8 cellular contexts compared by ENCODE assay signal in genomic region chr2:43219383-43220228, GRCh38. TPM values are rescaled to one million over a fixed set of nuclear protein-coding genes. Genes with fewer than 3 reads are reported as not detected.
DNase-seq lines count a peak whose midpoint lies in the region; ATAC-seq and TF ChIP-seq lines count a peak whose summit lies in the region.

No MANE protein-coding gene starts in this region.

- peak overlapping the region; percentile 96 for H3K27ac ChIP-seq in CD4-positive, CD25-positive, alpha-beta regulatory T cell (ENCODE audit: insufficient read depth, low read length, poor library complexity, severe bottlenecking)
- peak overlapping the region; percentile 94 to 100 (median 100) for H3K27ac ChIP-seq in Peyer's patch
- H3K27ac ChIP-seq in naive thymus-derived CD4-positive, alpha-beta T cell (ENCODE audit: low read depth, low read length): peak overlapping the region; percentile 97

- peaks cover 23% of the 10 kb centered on the region for H3K36me3 ChIP-seq in CD4-positive, CD25-positive, alpha-beta regulatory T cell (ENCODE audit: control insufficient read depth, insufficient read depth, low read length)
- peaks cover 0 to 24% (median under 1%) of the 10 kb centered on the region in 3 donors for H3K36me3 ChIP-seq in Peyer's patch
- peaks cover 18 to 29% (median 26%) of the 10 kb centered on the region in 3 experiments for H3K36me3 ChIP-seq in naive thymus-derived CD4-positive, alpha-beta T cell (ENCODE audit: control insufficient read depth in 2 of 3, insufficient read depth in 3 of 3, low read length in 3 of 3)

- H3K4me3 Mint-ChIP-seq in CD4-positive, CD25-positive, alpha-beta regulatory T cell: peak overlapping the region; percentile 92 to 97 (median 94)
- H3K4me3 Mint-ChIP-seq in activated T-cell treated with anti-CD3 and anti-CD28 coated beads, Interleukin-2, amount 50 U/mL, for 72 hours: peak overlapping the region; percentile 77 to 96
- peak overlapping the region; percentile 82 to 99 (median 90) for H3K4me3 Mint-ChIP-seq in naive thymus-derived CD4-positive, alpha-beta T cell

- H3K27me3 Mint-ChIP-seq in CD4-positive, CD25-positive, alpha-beta regulatory T cell: peaks cover 26% of the 10 kb centered on the region
- no peaks in the 10 kb centered on the region for H3K27me3 Mint-ChIP-seq in activated T-cell treated with anti-CD3 and anti-CD28 coated beads, Interleukin-2, amount 50 U/mL, for 72 hours (ENCODE audit: low read depth)
- H3K27me3 Mint-ChIP-seq in naive thymus-derived CD4-positive, alpha-beta T cell: peaks cover 0 to 2% (median 0%) of the 10 kb centered on the region in 5 donors

- H3K4me1 Mint-ChIP-seq in CD4-positive, CD25-positive, alpha-beta regulatory T cell: peaks cover 4 to 56% (median 37%) of the 10 kb centered on the region in 4 donors
- H3K4me1 Mint-ChIP-seq in activated T-cell treated with anti-CD3 and anti-CD28 coated beads, Interleukin-2, amount 50 U/mL, for 72 hours (ENCODE audit: low read depth): peaks cover 55% of the 10 kb centered on the region
- H3K4me1 Mint-ChIP-seq in naive thymus-derived CD4-positive, alpha-beta T cell: peaks cover 34 to 51% (median 44%) of the 10 kb centered on the region in 7 donors

- ATAC-seq in CD4-positive, CD25-positive, alpha-beta regulatory T cell (ENCODE audit: low read depth in 2 of 2): peak; percentile 50
- ATAC-seq in GM19372 (IDR thresholded peaks at IDR 0.05; ENCODE audit: low read depth, unreplicated experiment) (peak; percentile 51), HG03469 (IDR thresholded peaks at IDR 0.05; ENCODE audit: unreplicated experiment) (peak; percentile 24)
- peak; percentile 61 to 65 for ATAC-seq in activated T-cell treated with anti-CD3 and anti-CD28 coated beads, Interleukin-2, amount 50 U/mL, for 72 hours (replicated peaks in 1 of 2)
- ATAC-seq in naive thymus-derived CD4-positive, alpha-beta T cell: peak; percentile 56
- ATAC-seq in stimulated activated naive CD8-positive, alpha-beta T cell treated with anti-CD3 and anti-CD28 coated beads, Interleukin-15, Interleukin-2, amounts not matched to agents 100 U/mL and 50 U/mL, for 24 hours: peak; percentile 56

- POLR2A ChIA-PET in naive thymus-derived CD4-positive, alpha-beta T cell (lab: Charles Lee): interaction anchor here (0.6 to 25.8 kb wide), 11 partner anchors 6 to 272 kb away, joined by 3 to 1899 read pairs (median 15); partner anchors contain the start of gene ZFP36L2

- H3K4me1 ChIP-seq in CD4-positive, CD25-positive, alpha-beta regulatory T cell (ENCODE audit: control insufficient read depth, insufficient read depth, low read length, poor library complexity, severe bottlenecking): peaks cover 64% of the 10 kb centered on the region
- peaks cover 2 to 34% (median 17%) of the 10 kb centered on the region in 4 donors for H3K4me1 ChIP-seq in Peyer's patch
- peaks cover 21% of the 10 kb centered on the region in 2 donors for H3K4me1 ChIP-seq in naive thymus-derived CD4-positive, alpha-beta T cell (ENCODE audit: control insufficient read depth in 2 of 2, insufficient read depth in 2 of 2, low read length in 2 of 2)

- peak; percentile 73 to 77 for TF ChIP-seq POLR2A in Peyer's patch (IDR thresholded peaks at IDR 0.05)

- peak overlapping the region; percentile 97 to 98 (median 97) for H3K27ac Mint-ChIP-seq in CD4-positive, CD25-positive, alpha-beta regulatory T cell
- peak overlapping the region; percentile 95 for H3K27ac Mint-ChIP-seq in activated T-cell treated with anti-CD3 and anti-CD28 coated beads, Interleukin-2, amount 50 U/mL, for 72 hours
- H3K27ac Mint-ChIP-seq in naive thymus-derived CD4-positive, alpha-beta T cell: peak overlapping the region; percentile 90 to 99 (median 97)

- peak; percentile 69 to 96 (median 88) for DNase-seq in CD4-positive, CD25-positive, alpha-beta regulatory T cell
- DNase-seq in Peyer's patch (peak; percentile 88 to 96 (median 96)), fibroblast of gingiva (ENCODE audit: low read depth) (peak; percentile 89)
- DNase-seq in activated T-cell treated with anti-CD3 and anti-CD28 coated beads, Interleukin-2, amount 50 U/mL, for 72 hours: peak; percentile 81 to 84
- DNase-seq in naive thymus-derived CD4-positive, alpha-beta T cell: peak; percentile 54 to 93 (median 87)
- peak; percentile 79 for DNase-seq in stimulated activated naive CD8-positive, alpha-beta T cell treated with anti-CD3 and anti-CD28 coated beads, Interleukin-15, Interleukin-2, amounts not matched to agents 100 U/mL and 50 U/mL, for 24 hours

- CTCF ChIA-PET in naive thymus-derived CD4-positive, alpha-beta T cell (lab: Charles Lee): interaction anchor here (1.1 to 10.3 kb wide), 6 partner anchors 10 to 92 kb away, joined by 3 to 210 read pairs (median 27); no protein-coding TSS in a partner anchor

- intact Hi-C loops in naive thymus-derived CD4-positive, alpha-beta T cell (cut with micrococcal nuclease): loop anchor here (1.0 to 10.0 kb wide), 9 partner anchors 24 to 855 kb away; partner anchors contain the start of gene COX7A2L (in 1 of the 2)

- H3K9me3 Mint-ChIP-seq in CD4-positive, CD25-positive, alpha-beta regulatory T cell: peaks cover 0 to 4% (median 0%) of the 10 kb centered on the region in 7 donors
- H3K9me3 Mint-ChIP-seq in activated T-cell treated with anti-CD3 and anti-CD28 coated beads, Interleukin-2, amount 50 U/mL, for 72 hours: no peaks in the 10 kb centered on the region
- H3K9me3 Mint-ChIP-seq in naive thymus-derived CD4-positive, alpha-beta T cell: peaks cover 0 to 26% (median 0%) of the 10 kb centered on the region in 11 donors

- TF ChIP-seq CTCF in Peyer's patch (IDR thresholded peaks at IDR 0.05): no peak

- H3K4me3 ChIP-seq in CD4-positive, CD25-positive, alpha-beta regulatory T cell (ENCODE audit: low read depth, low read length): peak overlapping the region; percentile 98
- H3K4me3 ChIP-seq in Peyer's patch: peak overlapping the region; percentile 74 to 95 (median 84)
- peak overlapping the region; percentile 87 for H3K4me3 ChIP-seq in naive thymus-derived CD4-positive, alpha-beta T cell (ENCODE audit: low read length)

- H3K27me3 ChIP-seq in CD4-positive, CD25-positive, alpha-beta regulatory T cell (ENCODE audit: control insufficient read depth, insufficient read depth, low read length): no peaks in the 10 kb centered on the region
- H3K27me3 ChIP-seq in Peyer's patch: no peaks in the 10 kb centered on the region
- H3K27me3 ChIP-seq in naive thymus-derived CD4-positive, alpha-beta T cell (ENCODE audit: control insufficient read depth in 2 of 2, insufficient read depth in 2 of 2, low read length in 2 of 2): no peaks in the 10 kb centered on the region

- peaks cover 31% of the 10 kb centered on the region for H3K36me3 Mint-ChIP-seq in CD4-positive, CD25-positive, alpha-beta regulatory T cell
- peaks cover 17 to 27% of the 10 kb centered on the region in 2 donors for H3K36me3 Mint-ChIP-seq in activated T-cell treated with anti-CD3 and anti-CD28 coated beads, Interleukin-2, amount 50 U/mL, for 72 hours (ENCODE audit: insufficient read depth in 2 of 2)
- peaks cover 4 to 39% (median 34%) of the 10 kb centered on the region in 5 donors for H3K36me3 Mint-ChIP-seq in naive thymus-derived CD4-positive, alpha-beta T cell

- no peaks in the 10 kb centered on the region for H3K9me3 ChIP-seq in CD4-positive, CD25-positive, alpha-beta regulatory T cell (ENCODE audit: control insufficient read depth in 2 of 2, low read length in 2 of 2)
- H3K9me3 ChIP-seq in Peyer's patch: no peaks in the 10 kb centered on the region
- no peaks in the 10 kb centered on the region for H3K9me3 ChIP-seq in naive thymus-derived CD4-positive, alpha-beta T cell (ENCODE audit: control insufficient read depth in 2 of 3, low read length in 3 of 3)

RNA-seq across cellular contexts. Expression of gene ZFP36L2, which starts 6.8 kb away (rescaled TPM):
- 874 TPM for total RNA-seq in CD4-positive, CD25-positive, alpha-beta regulatory T cell
- 100 to 1,000 TPM; 119 to 155 (median 128) TPM for polyA plus RNA-seq in CD4-positive, CD25-positive, alpha-beta regulatory T cell
- total RNA-seq in Peyer's patch: 100 to 1,000 TPM in 3 of 4 donors, 10 to 100 TPM in 1; 90.4 to 227 (median 148) TPM
- 10 to 100 TPM; 70.8 to 86.4 TPM for total RNA-seq in activated T-cell treated with anti-CD3 and anti-CD28 coated beads, Interleukin-2, amount 50 U/mL, for 72 hours
- 100 to 1,000 TPM; 231 to 747 (median 389) TPM for total RNA-seq in naive thymus-derived CD4-positive, alpha-beta T cell
- polyA plus RNA-seq in naive thymus-derived CD4-positive, alpha-beta T cell: 100 to 1,000 TPM; 252 to 411 TPM

Comparison
In these comparisons a context has a peak if more than half of its experiments do, and no peak if none do; other contexts are left out.
1. Peak in every context shown above with its lines: DNase-seq, ATAC-seq, H3K4me3 ChIP-seq and H3K27ac ChIP-seq.